In genomic region chr10:93826355-93826754, GRCh38 we compare ENCODE assay signal across 20 cellular contexts.
DNase-seq lines count a peak whose midpoint lies in the region; FAIRE-seq and TF ChIP-seq lines count a peak whose summit lies in the region.
"Had no signal": no experiment of that assay in that cellular context is flagged by ENCODE, and none has a peak within 500 bp of the region (broad histone marks: within the 10 kb centered on the region; RNA-seq: fewer than 3 reads in every experiment).

No MANE protein-coding gene starts in this region.

- H3K4me3 ChIP-seq in A673 (ENCODE audit: low read depth, low read length, poor library complexity, severe bottlenecking) (no peak overlapping the region), PC-9 (no peak overlapping the region)
- H3K4me3 ChIP-seq: gastroesophageal sphincter had no signal

- H3K9me2 ChIP-seq in PC-9 (ENCODE audit: insufficient read depth), result no peaks in the 10 kb centered on the region

- H3K9me3 Mint-ChIP-seq in glutamatergic neuron (ENCODE audit: unreplicated experiment) (no peaks in the 10 kb centered on the region), endothelial cell (ENCODE audit: unreplicated experiment) (no peaks in the 10 kb centered on the region)
- H3K9me3 Mint-ChIP-seq: brain; effector memory CD8-positive, alpha-beta T cell had no signal

- H3K36me3 ChIP-seq in A673 (ENCODE audit: insufficient read depth, low read length, poor library complexity, severe bottlenecking) (no peaks in the 10 kb centered on the region), PC-9 (ENCODE audit: low read depth) (no peaks in the 10 kb centered on the region)
- H3K36me3 ChIP-seq: gastroesophageal sphincter had no signal

- no peaks in the 10 kb centered on the region for H3K27me3 Mint-ChIP-seq in glutamatergic neuron (ENCODE audit: unreplicated experiment)
- peaks cover 1% of the 10 kb centered on the region for H3K27me3 Mint-ChIP-seq in endothelial cell (ENCODE audit: unreplicated experiment)

- H3K27ac Mint-ChIP-seq in glutamatergic neuron (ENCODE audit: unreplicated experiment), result no peak overlapping the region
- H3K27ac Mint-ChIP-seq in endothelial cell (ENCODE audit: unreplicated experiment), result no peak overlapping the region
- H3K27ac Mint-ChIP-seq: effector memory CD8-positive, alpha-beta T cell had no signal

- H3K27ac ChIP-seq in A673 (ENCODE audit: low read depth, low read length, poor library complexity, severe bottlenecking) (no peak overlapping the region), PC-9 (no peak overlapping the region)
- H3K27ac ChIP-seq: gastroesophageal sphincter, VCaP had no signal

- BruUV-seq in A673 (replicated peaks; lab: Mats Ljungman, UMichigan) (no TSS peak), PC-9 (replicated peaks; lab: Mats Ljungman, UMichigan) (no TSS peak)

- peak; percentile 76 for FAIRE-seq in H54 (lab: Jason Lieb, UNC)
- FAIRE-seq: HepG2, keratinocyte had no signal

- no peaks in the 10 kb centered on the region for H3K79me2 ChIP-seq in PC-9 (ENCODE audit: low read depth)

- no peaks in the 10 kb centered on the region for H4K20me1 ChIP-seq in PC-9 (ENCODE audit: insufficient read depth)

- H2AFZ ChIP-seq in PC-9, result no peak overlapping the region

- H3K27me3 ChIP-seq in A673 (replicated peaks; ENCODE audit: insufficient read depth, low read depth, low read length, poor library complexity) (peaks cover 5% of the 10 kb centered on the region), PC-9 (ENCODE audit: insufficient read depth, low read depth) (no peaks in the 10 kb centered on the region)

- H3K4me1 ChIP-seq in A673 (ENCODE audit: insufficient read depth, low read length, poor library complexity, severe bottlenecking) (peaks cover 7% of the 10 kb centered on the region), PC-9 (replicated peaks; ENCODE audit: insufficient read depth) (no peaks in the 10 kb centered on the region)
- H3K4me1 ChIP-seq: gastroesophageal sphincter had no signal

- H3K4me2 ChIP-seq in PC-9, result no peak overlapping the region

- H3K36me3 Mint-ChIP-seq in glutamatergic neuron (ENCODE audit: unreplicated experiment) (no peaks in the 10 kb centered on the region), endothelial cell (ENCODE audit: low read depth, unreplicated experiment) (no peaks in the 10 kb centered on the region)
- H3K36me3 Mint-ChIP-seq: brain had no signal

- POLR2A ChIA-PET in A673 (lab: Charles Lee; ENCODE audit: low non-redundant PET), result no interaction called here
- POLR2A ChIA-PET in PC-9 (lab: Charles Lee; ENCODE audit: unreplicated experiment), result no interaction called here

- no peak for TF ChIP-seq POLR2A in H54 (IDR thresholded peaks at IDR 0.05; ENCODE audit: low read depth, low read length)

- peaks cover 2% of the 10 kb centered on the region for H3K4me1 Mint-ChIP-seq in glutamatergic neuron (ENCODE audit: low read depth, unreplicated experiment)
- H3K4me1 Mint-ChIP-seq in endothelial cell (ENCODE audit: unreplicated experiment), result peaks cover 3% of the 10 kb centered on the region

- H3K9me3 ChIP-seq in A673 (ENCODE audit: low read depth, low read length, poor library complexity, severe bottlenecking), result no peaks in the 10 kb centered on the region
- no peaks in the 10 kb centered on the region for H3K9me3 ChIP-seq in PC-9 (ENCODE audit: insufficient read depth, low read depth)
- H3K9me3 ChIP-seq: gastroesophageal sphincter had no signal

- no peaks in the 10 kb centered on the region for H3F3A ChIP-seq in PC-9 (ENCODE audit: insufficient read depth, low read depth)

- CTCF ChIA-PET in A673 (lab: Charles Lee), result no interaction called here
- CTCF ChIA-PET in PC-9 (lab: Charles Lee), result no interaction called here

- intact Hi-C loops in A673 (cut with micrococcal nuclease; ENCODE audit: unreplicated experiment), result loop anchor here (10.0 kb wide), 1 partner anchor 618 kb away; no protein-coding TSS in a partner anchor
- intact Hi-C loops in PC-9 (cut with micrococcal nuclease; ENCODE audit: unreplicated experiment), result no loop called here

- DNase-seq in A673 (ENCODE audit: low spot score), result peak; percentile 60
- peak; percentile 42 for DNase-seq in H54 (ENCODE audit: insufficient read length, low spot score)
- peak; percentile 6 for DNase-seq in RPMI8226
- peak; percentile 39 for DNase-seq in glutamatergic neuron
- no peak for DNase-seq in SKM-1 (lab: John Stamatoyannopoulos, UW; ENCODE audit: unreplicated experiment)
- DNase-seq in PC-9, result no peak
- no peak for DNase-seq in activated CD4-positive, CD25-positive, alpha-beta regulatory T cell (lab: John Stamatoyannopoulos, UW)
- DNase-seq in endothelial cell (ENCODE audit: low spot score), result no peak
- DNase-seq: activated gamma-delta T cell; effector memory CD8-positive, alpha-beta T cell; midbrain; NCI-H1694 treated with DMSO at 0.1 percent for 48 hours; NCI-H774; posterior cingulate gyrus; stimulated activated CD4-positive, alpha-beta T cell treated with anti-CD3 and anti-CD28 coated beads, Interleukin-15, amount 100 ng/mL, for 24 hours had no signal

- no peak overlapping the region for H3K4me3 Mint-ChIP-seq in glutamatergic neuron (ENCODE audit: unreplicated experiment)
- H3K4me3 Mint-ChIP-seq in endothelial cell (ENCODE audit: unreplicated experiment), result no peak overlapping the region
- H3K4me3 Mint-ChIP-seq: effector memory CD8-positive, alpha-beta T cell had no signal

- no peak for TF ChIP-seq CTCF in A673 (conservative IDR thresholded peaks at IDR 0.05; ENCODE audit: low read depth, low read length)
- no peak for TF ChIP-seq CTCF in glutamatergic neuron (IDR thresholded peaks at IDR 0.05; ENCODE audit: partially characterized antibody, unreplicated experiment)
- TF ChIP-seq CTCF in PC-9 (conservative IDR thresholded peaks at IDR 0.05), result no peak
- TF ChIP-seq CTCF in endothelial cell (IDR thresholded peaks at IDR 0.05; ENCODE audit: unreplicated experiment), result no peak

Comparison
In these comparisons a context has a peak if more than half of its experiments do, and no peak if none do; other contexts are left out.
1. DNase-seq: peak in A673 (single experiment), H54 (single experiment), RPMI8226 (single experiment) and glutamatergic neuron (single experiment); none in SKM-1 (single experiment), PC-9 (0 of 2), activated CD4-positive, CD25-positive, alpha-beta regulatory T cell (0 of 4) and endothelial cell (single experiment).